ENCODE assay signal across 6 cellular contexts in genomic region chrX:134238144-134238543, GRCh38. TPM values are rescaled to one million over a fixed set of nuclear protein-coding genes. Genes with fewer than 3 reads are reported as not detected.
"Had no signal": no experiment of that assay in that cellular context is flagged by ENCODE, and none has a peak within 500 bp of the region (broad histone marks: within the 10 kb centered on the region; RNA-seq: fewer than 3 reads in every experiment).

No MANE protein-coding gene starts in this region.

RNA-seq across cellular contexts. Expression of gene CCDC160, which starts 1.2 kb away (rescaled TPM):
- total RNA-seq: activated naive CD4-positive, alpha-beta T cell treated with anti-CD3 and anti-CD28 coated beads, Interleukin-2, amount 50 U/mL, for 72 hours; activated T-helper 17 cell treated with anti-CD3 and anti-CD28 coated beads, Interleukin-2, amount 50 U/mL, for 72 hours; ascending aorta; foreskin keratinocyte; SJSA1; upper lobe of right lung had no signal
- polyA plus RNA-seq: foreskin keratinocyte had no signal
